In the genomic region with DNA sequence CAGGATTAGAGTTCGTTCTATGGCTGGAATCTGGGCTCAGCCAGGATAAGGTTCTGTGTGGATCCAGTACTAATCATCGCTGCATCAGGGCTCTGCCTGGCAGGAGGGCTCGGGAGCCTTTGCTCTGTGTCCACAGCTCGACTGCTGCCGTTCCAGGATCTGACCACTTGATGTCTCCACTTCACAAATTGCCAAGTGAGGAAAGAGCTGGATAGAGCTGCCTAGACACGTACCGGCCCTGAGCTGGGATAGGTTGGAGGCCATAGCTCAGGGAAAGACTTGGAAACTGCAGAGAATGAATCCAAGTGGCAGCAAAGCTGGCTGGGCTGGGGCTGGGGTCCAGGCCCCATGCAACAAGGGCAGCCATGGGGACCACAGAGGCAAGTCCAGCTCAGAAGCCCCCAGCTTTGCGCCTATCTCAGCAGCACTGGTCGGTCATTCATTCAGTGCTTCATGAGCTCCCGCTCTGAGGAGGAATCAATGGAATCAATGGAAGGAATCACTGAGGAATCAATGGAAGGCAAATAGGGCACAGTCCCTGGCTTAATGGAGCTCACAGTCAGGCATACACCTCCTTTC, we compare ENCODE assay signal across 8 cellular contexts. TPM values are rescaled to one million over a fixed set of nuclear protein-coding genes. Genes with fewer than 3 reads are reported as not detected.
DNase-seq lines count a peak whose midpoint lies in the region; ATAC-seq and TF ChIP-seq lines count a peak whose summit lies in the region.

No MANE protein-coding gene starts in this region.

- peak; percentile 24 for DNase-seq in DMS79 treated with DMSO at 0.1 percent for 48 hours (lab: John Stamatoyannopoulos, UW)
- peak; percentile 94 for DNase-seq in GM23338 (ENCODE audit: low spot score)
- DNase-seq in LNCaP clone FGC (ENCODE audit: low read depth), result peak; percentile 64
- peak; percentile 91 for DNase-seq in RPMI7951 (ENCODE audit: low read depth)
- DNase-seq in activated T-helper 1 cell treated with Interleukin-2 at 50 U/mL for 16 hours (ENCODE audit: low read depth), result peak; percentile 33
- peak; percentile 90 for DNase-seq in fibroblast of peridontal ligament (ENCODE audit: extremely low read depth)
- DNase-seq in superior temporal gyrus (ENCODE audit: extremely low spot score), result peak; percentile 87

- H3K4me3 ChIP-seq in GM23338, result no peak overlapping the region
- H3K4me3 ChIP-seq in LNCaP clone FGC (ENCODE audit: low read depth, low read length), result no peak overlapping the region
- H3K4me3 ChIP-seq in neuron (ENCODE audit: low read length), result no peak overlapping the region

- H2AFZ ChIP-seq in GM23338 (peak overlapping the region; percentile 90; the same call in 1 of the 2 replicates), neuron (ENCODE audit: low read depth, low read length) (peak overlapping the region; percentile 23)

- no peaks in the 10 kb centered on the region for H3K79me2 ChIP-seq in GM23338 (replicated peaks; ENCODE audit: insufficient read depth)

- H3F3A ChIP-seq in GM23338 (replicated peaks; ENCODE audit: low read depth), result no peaks in the 10 kb centered on the region

- H3K4me1 ChIP-seq in GM23338 (ENCODE audit: insufficient read depth) (no peaks in the 10 kb centered on the region), neuron (ENCODE audit: insufficient read depth, low read length) (peaks cover 3% of the 10 kb centered on the region)

- no peak overlapping the region for H3K27ac ChIP-seq in GM23338 (ENCODE audit: low read depth)

- peak overlapping the region; percentile 63; the same call in 1 of the 2 replicates for H3K27ac Mint-ChIP-seq in GM23338

- H3K27me3 ChIP-seq in GM23338 (ENCODE audit: insufficient read depth) (no peaks in the 10 kb centered on the region), neuron (ENCODE audit: insufficient read depth, low read length) (no peaks in the 10 kb centered on the region)

- peaks cover 7% of the 10 kb centered on the region for H3K4me1 Mint-ChIP-seq in GM23338

- H3K36me3 ChIP-seq in GM23338 (ENCODE audit: insufficient read depth) (no peaks in the 10 kb centered on the region), neuron (ENCODE audit: insufficient read depth, low read length) (no peaks in the 10 kb centered on the region)

- H3K9me3 Mint-ChIP-seq in GM23338, result 0 out of 3 replicates have a peak, but pooled peaks cover under 1% of the 10 kb centered on the region

- peaks cover 7% of the 10 kb centered on the region for H3K27me3 Mint-ChIP-seq in GM23338 (ENCODE audit: insufficient read depth, low read depth, poor library complexity)

- ATAC-seq in GM23338, result peak; percentile 100

- no peak overlapping the region for H3K4me3 Mint-ChIP-seq in GM23338

- TF ChIP-seq CTCF in GM23338 (conservative IDR thresholded peaks at IDR 0.05; ENCODE audit: low read depth in 2 of 2), result peak; percentile 72 to 91
- peak; percentile 93 for TF ChIP-seq CTCF in LNCaP clone FGC (IDR thresholded peaks at IDR 0.05; ENCODE audit: control insufficient read depth, extremely low read depth, insufficient read depth)

- H4K20me1 ChIP-seq in GM23338 (replicated peaks; ENCODE audit: insufficient read depth), result no peaks in the 10 kb centered on the region

- no peaks in the 10 kb centered on the region for H3K36me3 Mint-ChIP-seq in GM23338 (ENCODE audit: low read depth)

- no peaks in the 10 kb centered on the region for H3K9me3 ChIP-seq in neuron (ENCODE audit: low read length)

- H3K4me2 ChIP-seq in GM23338, result no peak overlapping the region

- H3K9me2 ChIP-seq in GM23338 (ENCODE audit: insufficient read depth), result no peaks in the 10 kb centered on the region; the same call in 1 of the 2 replicates

TF ChIP-seq in GM23338, 12 proteins besides CTCF, POLR2A, EP300 and RAD21:
- TF ChIP-seq NANOG (IDR thresholded peaks at IDR 0.05; ENCODE audit: borderline replicate concordance) (no peak), CREB1 (CRISPR knock-in tag; IDR thresholded peaks at IDR 0.05; ENCODE audit: low read depth) (no peak)

RNA-seq across cellular contexts. Expression of a gene that starts 38.0 kb away (rescaled TPM):
- 57.4 and 62.4 TPM in 2 replicates for total RNA-seq in GM23338 (2014; rRNA removed; shearing (Covaris generic))
- 101 and 102 TPM in 2 replicates for polyA plus RNA-seq in GM23338 (2016; fragmentation: Nextera tagmentation; extraction: Ambion mirVana)
- 15.6 and 18.5 TPM in 2 replicates for total RNA-seq in RPMI7951 (2014; rRNA removed; shearing (Covaris generic))

Comparison
In these comparisons a context has a peak if more than half of its experiments do, and no peak if none do; other contexts are left out.
1. DNase-seq: peak in every context shown above with its lines; median percentile 94 in GM23338; 91 in RPMI7951; 90 in fibroblast of peridontal ligament; 87 in superior temporal gyrus; 64 in LNCaP clone FGC; 33 in activated T-helper 1 cell treated with Interleukin-2 at 50 U/mL for 16 hours; 24 in DMS79 treated with DMSO at 0.1 percent for 48 hours.